29 cellular contexts compared by ENCODE assay signal in the genomic region with DNA sequence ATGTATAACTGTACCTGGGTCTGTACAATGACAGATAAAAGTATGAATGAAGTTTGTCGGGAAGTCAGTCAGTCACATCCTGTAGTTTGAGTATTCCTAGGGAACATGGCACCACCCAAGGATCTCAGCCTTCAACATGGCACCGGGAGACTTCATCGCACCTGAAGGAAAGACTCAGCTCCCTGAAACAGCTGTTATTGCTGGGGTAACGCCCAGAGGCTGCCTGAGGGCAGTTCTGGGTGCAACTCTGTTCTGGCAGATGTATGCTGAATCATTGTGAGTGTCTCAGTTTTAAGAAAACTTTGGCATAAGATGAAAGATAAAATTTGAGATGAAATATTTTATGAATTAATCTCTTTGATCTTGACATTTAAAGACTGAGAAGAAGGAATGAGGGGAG. TPM values are rescaled to one million over a fixed set of nuclear protein-coding genes. Genes with fewer than 3 reads are reported as not detected.
"Had no signal": no experiment of that assay in that cellular context is flagged by ENCODE, and none has a peak within 500 bp of the region (broad histone marks: within the 10 kb centered on the region; RNA-seq: fewer than 3 reads in every experiment).

No MANE protein-coding gene starts in this region.

- H3K27me3 ChIP-seq: colonic mucosa, gastrocnemius medialis, testis, upper lobe of left lung had no signal

- H3K27me3 Mint-ChIP-seq: dendritic cell treated with granulocyte-macrophage colony-stimulating factor and Interleukin-4, amounts not matched to agents 40 ng/mL and 50 ng/mL, for 4 days had no signal

- H3K4me3 Mint-ChIP-seq: central memory CD8-positive, alpha-beta T cell; dendritic cell treated with granulocyte-macrophage colony-stimulating factor and Interleukin-4, amounts not matched to agents 40 ng/mL and 50 ng/mL, for 4 days; endodermal cell; naive thymus-derived CD4-positive, alpha-beta T cell; nephron progenitor cell; stimulated activated naive CD8-positive, alpha-beta T cell treated with anti-CD3 and anti-CD28 coated beads, Interleukin-15, amount 100 ng/mL, for 72 hours had no signal

- H3K27ac Mint-ChIP-seq: dendritic cell treated with granulocyte-macrophage colony-stimulating factor and Interleukin-4, amounts not matched to agents 40 ng/mL and 50 ng/mL, for 4 days; endodermal cell; naive thymus-derived CD4-positive, alpha-beta T cell; nephron progenitor cell; stimulated activated naive CD8-positive, alpha-beta T cell treated with anti-CD3 and anti-CD28 coated beads, Interleukin-15, amount 100 ng/mL, for 72 hours had no signal

- H3K9me3 Mint-ChIP-seq: central memory CD8-positive, alpha-beta T cell; dendritic cell treated with granulocyte-macrophage colony-stimulating factor and Interleukin-4, amounts not matched to agents 40 ng/mL and 50 ng/mL, for 4 days; endodermal cell; naive thymus-derived CD4-positive, alpha-beta T cell; nephron progenitor cell; stimulated activated naive CD8-positive, alpha-beta T cell treated with anti-CD3 and anti-CD28 coated beads, Interleukin-15, amount 100 ng/mL, for 72 hours had no signal

- ATAC-seq: gastrocnemius medialis; left lobe of liver; naive thymus-derived CD4-positive, alpha-beta T cell; right cardiac atrium; stimulated activated naive CD8-positive, alpha-beta T cell treated with anti-CD3 and anti-CD28 coated beads, Interleukin-15, amount 100 ng/mL, for 72 hours had no signal

- H3K36me3 ChIP-seq: colonic mucosa, gastrocnemius medialis, prostate gland, tibial artery, upper lobe of left lung had no signal

- H3K36me3 Mint-ChIP-seq: naive thymus-derived CD4-positive, alpha-beta T cell had no signal

- H3K9me3 ChIP-seq: colonic mucosa, gastrocnemius medialis, prostate gland, testis, tibial artery, upper lobe of left lung had no signal

- H3K4me1 ChIP-seq: colonic mucosa, gastrocnemius medialis, prostate gland, testis, tibial artery, upper lobe of left lung had no signal

- H3K27ac ChIP-seq: colonic mucosa, gastrocnemius medialis, prostate gland, testis, tibial artery, upper lobe of left lung had no signal

- H3K4me1 Mint-ChIP-seq: central memory CD8-positive, alpha-beta T cell; naive thymus-derived CD4-positive, alpha-beta T cell; stimulated activated naive CD8-positive, alpha-beta T cell treated with anti-CD3 and anti-CD28 coated beads, Interleukin-15, amount 100 ng/mL, for 72 hours had no signal

- H3K4me3 ChIP-seq: colonic mucosa, gastrocnemius medialis, lung, prostate gland, skin epidermis, testis, tibial artery, upper lobe of left lung had no signal

- DNase-seq: colonic mucosa; effector CD8-positive, alpha-beta T cell; endodermal cell; erythroblast; gastrocnemius medialis; head of caudate nucleus; kidney; mesenchymal stem cell; midbrain; naive thymus-derived CD4-positive, alpha-beta T cell; nephron progenitor cell; nucleus accumbens; right cardiac atrium; stimulated activated CD4-positive, alpha-beta T cell treated with anti-CD3 and anti-CD28 coated beads, Interleukin-15, amount 100 ng/mL, for 24 hours; stimulated activated CD4-positive, alpha-beta T cell treated with anti-CD3 and anti-CD28 coated beads, Interleukin-2, amount 100 ng/mL, for 48 hours; stimulated activated naive CD4-positive, alpha-beta T cell; stimulated activated naive CD8-positive, alpha-beta T cell treated with anti-CD3 and anti-CD28 coated beads, Interleukin-15, amount 100 ng/mL, for 72 hours; testis; tibial artery; upper lobe of left lung had no signal

RNA-seq across cellular contexts. Expression of gene SERPINB2, which starts 49.9 kb away (rescaled TPM):
- total RNA-seq: chondrocyte, endodermal cell, gastrocnemius medialis, kidney, left lobe of liver, mucosa of gallbladder, osteocyte, right cardiac atrium, testis had no signal
- polyA plus RNA-seq: naive thymus-derived CD4-positive, alpha-beta T cell; right cardiac atrium had no signal
